28 cellular contexts compared by ENCODE assay signal in genomic region chr20:1202762-1203504, GRCh38. TPM values are rescaled to one million over a fixed set of nuclear protein-coding genes. Genes with fewer than 3 reads are reported as not detected.
"Had no signal": no experiment of that assay in that cellular context is flagged by ENCODE, and none has a peak within 500 bp of the region (broad histone marks: within the 10 kb centered on the region; RNA-seq: fewer than 3 reads in every experiment).

C20orf202 (plus strand) TSS chr20:1203454; CDS start chr20:1203586, 132 bp downstream.

- H3K9me3 Mint-ChIP-seq: activated CD4-positive, alpha-beta memory T cell treated with anti-CD3 and anti-CD28 coated beads, Interleukin-2, amount 10 ng/mL, durations not matched to agents 7 days and 5 days; activated CD4-positive, alpha-beta T cell treated with anti-CD3 and anti-CD28 coated beads, Interleukin-2, amount 10 ng/mL, durations not matched to agents 24 days and 14 days; activated T-cell treated with anti-CD3 and anti-CD28 coated beads, Interleukin-2, amount 50 U/mL, for 4 hours; activated T-helper 17 cell treated with anti-CD3 and anti-CD28 coated beads, Interleukin-2, amount 50 U/mL, for 72 hours; memory B cell; natural killer cell treated with Interleukin-12 subunit alpha and Interleukin-12 subunit beta and Interleukin-15 and Interleukin-18, amount 100 ng/mL, for 72 hours; stimulated activated naive CD8-positive, alpha-beta T cell treated with anti-CD3 and anti-CD28 coated beads, Interleukin-15, amount 100 ng/mL, for 72 hours had no signal

- H3K4me3 Mint-ChIP-seq: activated CD4-positive, alpha-beta memory T cell treated with anti-CD3 and anti-CD28 coated beads, Interleukin-2, amount 10 ng/mL, durations not matched to agents 7 days and 5 days; activated CD4-positive, alpha-beta T cell treated with anti-CD3 and anti-CD28 coated beads, Interleukin-2, amount 10 ng/mL, durations not matched to agents 24 days and 14 days; activated T-cell treated with anti-CD3 and anti-CD28 coated beads, Interleukin-2, amount 50 U/mL, for 4 hours; activated T-helper 17 cell treated with anti-CD3 and anti-CD28 coated beads, Interleukin-2, amount 50 U/mL, for 72 hours; memory B cell; natural killer cell treated with Interleukin-12 subunit alpha and Interleukin-12 subunit beta and Interleukin-15 and Interleukin-18, amount 100 ng/mL, for 72 hours; stimulated activated naive CD8-positive, alpha-beta T cell treated with anti-CD3 and anti-CD28 coated beads, Interleukin-15, amount 100 ng/mL, for 72 hours; T-helper 17 cell had no signal

- H3K27me3 ChIP-seq: dorsolateral prefrontal cortex, right lobe of liver, thyroid gland had no signal

- H3K9me3 ChIP-seq: right lobe of liver, thyroid gland had no signal

- H3K4me1 Mint-ChIP-seq: activated T-helper 17 cell treated with anti-CD3 and anti-CD28 coated beads, Interleukin-2, amount 50 U/mL, for 72 hours; memory B cell had no signal

- ATAC-seq: activated T-cell treated with anti-CD3 and anti-CD28 coated beads, Interleukin-2, amount 50 U/mL, for 4 hours; activated T-helper 17 cell treated with anti-CD3 and anti-CD28 coated beads, Interleukin-2, amount 50 U/mL, for 72 hours; natural killer cell treated with Interleukin-12 subunit alpha and Interleukin-12 subunit beta and Interleukin-15 and Interleukin-18, amount 100 ng/mL, for 72 hours; right lobe of liver; SK-N-SH treated with all-trans-retinoic acid at 6 μM for 48 hours; stimulated activated naive CD8-positive, alpha-beta T cell treated with anti-CD3 and anti-CD28 coated beads, Interleukin-15, amount 100 ng/mL, for 72 hours; T-helper 17 cell had no signal

- H3K4me1 ChIP-seq: right lobe of liver, thyroid gland had no signal

- H3K36me3 Mint-ChIP-seq: memory B cell; natural killer cell treated with Interleukin-12 subunit alpha and Interleukin-12 subunit beta and Interleukin-15 and Interleukin-18, amount 100 ng/mL, for 72 hours had no signal

- H3K27ac ChIP-seq: brain microvascular endothelial cell, coronary artery, dorsolateral prefrontal cortex, right lobe of liver, thyroid gland had no signal

- H3K27ac Mint-ChIP-seq: activated CD4-positive, alpha-beta memory T cell treated with anti-CD3 and anti-CD28 coated beads, Interleukin-2, amount 10 ng/mL, durations not matched to agents 7 days and 5 days; activated CD4-positive, alpha-beta T cell treated with anti-CD3 and anti-CD28 coated beads, Interleukin-2, amount 10 ng/mL, durations not matched to agents 24 days and 14 days; activated T-helper 17 cell treated with anti-CD3 and anti-CD28 coated beads, Interleukin-2, amount 50 U/mL, for 72 hours; memory B cell; natural killer cell treated with Interleukin-12 subunit alpha and Interleukin-12 subunit beta and Interleukin-15 and Interleukin-18, amount 100 ng/mL, for 72 hours; stimulated activated naive CD8-positive, alpha-beta T cell treated with anti-CD3 and anti-CD28 coated beads, Interleukin-15, amount 100 ng/mL, for 72 hours; T-helper 17 cell had no signal

- DNase-seq: activated CD4-positive, alpha-beta memory T cell treated with anti-CD3 and anti-CD28 coated beads, Interleukin-2, amount 10 ng/mL, durations not matched to agents 7 days and 5 days; activated CD4-positive, alpha-beta T cell treated with anti-CD3 and anti-CD28 coated beads, Interleukin-2, amount 10 ng/mL, durations not matched to agents 24 days and 14 days; activated CD4-positive, CD25-positive, alpha-beta regulatory T cell treated with anti-CD3 and anti-CD28 coated beads, Interleukin-2, amount 50 U/mL, for 72 hours; activated gamma-delta T cell treated with Interleukin-2 at 50 U/mL for 16 hours; activated naive CD4-positive, alpha-beta T cell treated with anti-CD3 and anti-CD28 coated beads, Interleukin-2, amount 50 U/mL, for 16 hours; activated T-cell treated with anti-CD3 and anti-CD28 coated beads, Interleukin-2, amount 50 U/mL, for 4 hours; amniotic stem cell; brain microvascular endothelial cell; dorsolateral prefrontal cortex; effector memory CD4-positive, alpha-beta T cell; erythroblast; foreskin fibroblast; right lobe of liver; stimulated activated CD4-positive, alpha-beta T cell treated with anti-CD3 and anti-CD28 coated beads, Interleukin-12 subunit alpha, Interleukin-12 subunit beta, amount 100 ng/mL, for 4 hours; stimulated activated CD4-positive, alpha-beta T cell treated with anti-CD3 and anti-CD28 coated beads, Interleukin-4, amount 100 ng/mL, for 1 hour; stimulated activated naive CD8-positive, alpha-beta T cell treated with anti-CD3 and anti-CD28 coated beads, Interleukin-15, amount 100 ng/mL, for 72 hours; substantia nigra; T-helper 17 cell; T1000; thyroid gland had no signal

- H3K27me3 Mint-ChIP-seq: activated CD4-positive, alpha-beta memory T cell treated with anti-CD3 and anti-CD28 coated beads, Interleukin-2, amount 10 ng/mL, durations not matched to agents 7 days and 5 days; activated T-helper 17 cell treated with anti-CD3 and anti-CD28 coated beads, Interleukin-2, amount 50 U/mL, for 72 hours; stimulated activated naive CD8-positive, alpha-beta T cell treated with anti-CD3 and anti-CD28 coated beads, Interleukin-15, amount 100 ng/mL, for 72 hours had no signal

- H3K4me3 ChIP-seq: coronary artery, dorsolateral prefrontal cortex, right lobe of liver, skin epidermis, thyroid gland had no signal

- H3K36me3 ChIP-seq: brain microvascular endothelial cell, right lobe of liver, thyroid gland had no signal

RNA-seq across cellular contexts. Expression of gene C20orf202, which starts in this region (rescaled TPM):
- total RNA-seq: activated CD4-positive, alpha-beta memory T cell treated with anti-CD3 and anti-CD28 coated beads, Interleukin-2, amount 10 ng/mL, durations not matched to agents 7 days and 5 days; activated CD4-positive, alpha-beta T cell treated with anti-CD3 and anti-CD28 coated beads, Interleukin-2, amount 10 ng/mL, durations not matched to agents 24 days and 14 days; activated T-cell treated with anti-CD3 and anti-CD28 coated beads, Interleukin-2, amount 50 U/mL, for 4 hours; activated T-helper 17 cell treated with anti-CD3 and anti-CD28 coated beads, Interleukin-2, amount 50 U/mL, for 72 hours; astrocyte; glomerular endothelial cell had no signal
